Comparison of ENCODE assay signal across 17 cellular contexts in genomic region chr3:170697131-170697530, GRCh38.
"Had no signal": no experiment of that assay in that cellular context is flagged by ENCODE, and none has a peak within 500 bp of the region (broad histone marks: within the 10 kb centered on the region; RNA-seq: fewer than 3 reads in every experiment).

No MANE protein-coding gene starts in this region.

- H3K4me1 ChIP-seq: colonic mucosa, sigmoid colon, upper lobe of left lung had no signal

- H3K36me3 Mint-ChIP-seq: activated CD8-positive, alpha-beta memory T cell treated with anti-CD3 and anti-CD28 coated beads, Interleukin-2, amount 10 ng/mL, durations not matched to agents 7 days and 5 days; activated naive CD4-positive, alpha-beta T cell treated with anti-CD3 and anti-CD28 coated beads, Interleukin-2, amount 50 U/mL, for 24 hours; natural killer cell treated with Interleukin-12 subunit alpha and Interleukin-12 subunit beta and Interleukin-15 and Interleukin-18, amount 100 ng/mL, for 72 hours had no signal

- H3K9me3 ChIP-seq: colonic mucosa, heart left ventricle, sigmoid colon, thoracic aorta, upper lobe of left lung had no signal

- H3K4me3 ChIP-seq: colonic mucosa, heart left ventricle, sigmoid colon, smooth muscle cell, thoracic aorta, upper lobe of left lung had no signal

- H3K27me3 Mint-ChIP-seq: activated CD8-positive, alpha-beta memory T cell treated with anti-CD3 and anti-CD28 coated beads, Interleukin-2, amount 10 ng/mL, durations not matched to agents 7 days and 5 days; activated naive CD4-positive, alpha-beta T cell treated with anti-CD3 and anti-CD28 coated beads, Interleukin-2, amount 50 U/mL, for 24 hours; progenitor cell of endocrine pancreas had no signal

- ATAC-seq: activated CD8-positive, alpha-beta memory T cell treated with anti-CD3 and anti-CD28 coated beads, Interleukin-2, amount 10 ng/mL, durations not matched to agents 7 days and 5 days had no signal

- H3K27ac Mint-ChIP-seq: activated CD8-positive, alpha-beta memory T cell treated with anti-CD3 and anti-CD28 coated beads, Interleukin-2, amount 10 ng/mL, durations not matched to agents 7 days and 5 days; activated naive CD4-positive, alpha-beta T cell treated with anti-CD3 and anti-CD28 coated beads, Interleukin-2, amount 50 U/mL, for 24 hours; natural killer cell treated with Interleukin-12 subunit alpha and Interleukin-12 subunit beta and Interleukin-15 and Interleukin-18, amount 100 ng/mL, for 72 hours; progenitor cell of endocrine pancreas had no signal

- H3K9me3 Mint-ChIP-seq: activated naive CD4-positive, alpha-beta T cell treated with anti-CD3 and anti-CD28 coated beads, Interleukin-2, amount 50 U/mL, for 24 hours; natural killer cell treated with Interleukin-12 subunit alpha and Interleukin-12 subunit beta and Interleukin-15 and Interleukin-18, amount 100 ng/mL, for 72 hours had no signal

- H3K4me2 ChIP-seq: smooth muscle cell had no signal

- H3K27ac ChIP-seq: colonic mucosa, epithelial cell of prostate, sigmoid colon, thoracic aorta, upper lobe of left lung had no signal

- H3K4me3 Mint-ChIP-seq: activated CD8-positive, alpha-beta memory T cell treated with anti-CD3 and anti-CD28 coated beads, Interleukin-2, amount 10 ng/mL, durations not matched to agents 7 days and 5 days; activated naive CD4-positive, alpha-beta T cell treated with anti-CD3 and anti-CD28 coated beads, Interleukin-2, amount 50 U/mL, for 24 hours; natural killer cell treated with Interleukin-12 subunit alpha and Interleukin-12 subunit beta and Interleukin-15 and Interleukin-18, amount 100 ng/mL, for 72 hours had no signal

- H3K36me3 ChIP-seq: colonic mucosa, heart left ventricle, sigmoid colon, thoracic aorta, upper lobe of left lung had no signal

- DNase-seq: activated CD4-positive, CD25-positive, alpha-beta regulatory T cell; activated CD8-positive, alpha-beta memory T cell treated with anti-CD3 and anti-CD28 coated beads, Interleukin-2, amount 10 ng/mL, durations not matched to agents 7 days and 5 days; activated gamma-delta T cell; activated T-cell treated with anti-CD3 and anti-CD28 coated beads for 4 hours; colonic mucosa; heart left ventricle; left ventricle myocardium superior; retina; sigmoid colon; stimulated activated CD4-positive, alpha-beta T cell treated with anti-CD3 and anti-CD28 coated beads, Interleukin-4, amount 100 ng/mL, for 4 hours; upper lobe of left lung had no signal

- H3K4me1 Mint-ChIP-seq: activated CD8-positive, alpha-beta memory T cell treated with anti-CD3 and anti-CD28 coated beads, Interleukin-2, amount 10 ng/mL, durations not matched to agents 7 days and 5 days had no signal
